ENCODE assay signal across 8 cellular contexts in genomic region chr3:114152519-114153151, GRCh38. TPM values are rescaled to one million over a fixed set of nuclear protein-coding genes. Genes with fewer than 3 reads are reported as not detected.
DNase-seq lines count a peak whose midpoint lies in the region; ATAC-seq and TF ChIP-seq lines count a peak whose summit lies in the region.

No MANE protein-coding gene starts in this region.

- peak overlapping the region; percentile 59 for H3K4me2 ChIP-seq in SU-DHL-6 (ENCODE audit: low read depth, low read length, poor library complexity, severe bottlenecking)

- H3K27me3 ChIP-seq in SU-DHL-6 (ENCODE audit: low read length) = no peaks in the 10 kb centered on the region
- no peaks in the 10 kb centered on the region for H3K27me3 ChIP-seq in heart right ventricle
- no peaks in the 10 kb centered on the region for H3K27me3 ChIP-seq in upper lobe of right lung

- 3 to 4% methylated on average over 35 of the region's 35 CpGs for WGBS in heart right ventricle, 2 donors

- H3K27me3 Mint-ChIP-seq in progenitor cell of endocrine pancreas = peaks cover 38% of the 10 kb centered on the region

- no peak overlapping the region for H3K27ac Mint-ChIP-seq in progenitor cell of endocrine pancreas

- H2AFZ ChIP-seq in SU-DHL-6 (ENCODE audit: low read depth, low read length, severe bottlenecking) = peak overlapping the region; percentile 71

- no peaks in the 10 kb centered on the region for H3K4me1 Mint-ChIP-seq in progenitor cell of endocrine pancreas (ENCODE audit: low read depth)

- H3K9ac ChIP-seq in SU-DHL-6 (ENCODE audit: low read length) = peak overlapping the region; percentile 48

- H3K36me3 ChIP-seq in SU-DHL-6 (ENCODE audit: low read length) = no peaks in the 10 kb centered on the region
- no peaks in the 10 kb centered on the region for H3K36me3 ChIP-seq in heart right ventricle
- no peaks in the 10 kb centered on the region for H3K36me3 ChIP-seq in upper lobe of right lung

- intact Hi-C loops in heart right ventricle (cut with DNase I) (loop anchor here in 8 of 10 donors (10.0 kb wide), 7 partner anchors 98 to 1012 kb away; partner anchors contain the start of genes TIGIT (in 4 of the 8), GRAMD1C (in 2 of the 8), CCDC191 (in 1 of the 8) and QTRT2 (in 1 of the 8)), upper lobe of right lung (cut with DNase I) (no loop called here)

- H3K9me2 ChIP-seq in SU-DHL-6 (replicated peaks; ENCODE audit: insufficient read depth, low read length) = no peaks in the 10 kb centered on the region

- no peak overlapping the region for H3K27ac ChIP-seq in SU-DHL-6 (ENCODE audit: low read depth, low read length)
- peak overlapping the region in 3 of 10 donors; percentile 3 to 66 (median 7) for H3K27ac ChIP-seq in heart right ventricle
- peak overlapping the region; percentile 52 for H3K27ac ChIP-seq in upper lobe of right lung

- H3K9me3 ChIP-seq in SU-DHL-6 (ENCODE audit: insufficient read depth, low read length) (no peaks in the 10 kb centered on the region), heart right ventricle (no peaks in the 10 kb centered on the region), upper lobe of right lung (no peaks in the 10 kb centered on the region)

- H3K4me3 ChIP-seq in GM12865 (ENCODE audit: low read depth, low read length) (peak overlapping the region; percentile 59), SU-DHL-6 (ENCODE audit: insufficient read depth, low read length, poor library complexity, severe bottlenecking) (peak overlapping the region; percentile 25), heart right ventricle (peak overlapping the region; percentile 3 to 63 (median 46)), upper lobe of right lung (peak overlapping the region; percentile 59)

- peak; percentile 84 for DNase-seq in GM12865 (ENCODE audit: low read depth)
- DNase-seq in NCI-H128 (lab: John Stamatoyannopoulos, UW; ENCODE audit: unreplicated experiment) = peak; percentile 73
- peak; percentile 68 for DNase-seq in activated naive CD8-positive, alpha-beta T cell treated with anti-CD3 and anti-CD28 coated beads, Interleukin-2, amount 50 U/mL, for 16 hours (ENCODE audit: low read depth, low spot score)
- DNase-seq in heart right ventricle = peak; percentile 82 to 83
- peak; percentile 74 for DNase-seq in progenitor cell of endocrine pancreas (ENCODE audit: low spot score, unreplicated experiment)
- peak; percentile 86 for DNase-seq in upper lobe of right lung

- no peaks in the 10 kb centered on the region for H3K9me3 Mint-ChIP-seq in progenitor cell of endocrine pancreas (ENCODE audit: low read depth)

- no peaks in the 10 kb centered on the region for H3K36me3 Mint-ChIP-seq in progenitor cell of endocrine pancreas (ENCODE audit: insufficient read depth)

- H3F3A ChIP-seq in SU-DHL-6 (ENCODE audit: insufficient read depth) = no peaks in the 10 kb centered on the region

- peak; percentile 92 for ATAC-seq in HG02759 (IDR thresholded peaks at IDR 0.05; ENCODE audit: unreplicated experiment)
- ATAC-seq in heart right ventricle = peak; percentile 90 to 96 (median 95)
- peak; percentile 94 for ATAC-seq in upper lobe of right lung

- no peaks in the 10 kb centered on the region for H3K79me2 ChIP-seq in SU-DHL-6 (ENCODE audit: insufficient read depth, low read length)

- TF ChIP-seq CTCF in GM12865 (IDR thresholded peaks at IDR 0.05; ENCODE audit: insufficient read depth, low read depth, low read length, missing control alignments) (peak; percentile 89), SU-DHL-6 (IDR thresholded peaks at IDR 0.05; ENCODE audit: insufficient read depth, low read length, poor library complexity, severe bottlenecking) (peak; percentile 93), heart right ventricle (IDR thresholded peaks at IDR 0.05) (peak; percentile 81 to 98 (median 91)), progenitor cell of endocrine pancreas (IDR thresholded peaks at IDR 0.05; ENCODE audit: unreplicated experiment) (peak; percentile 95), upper lobe of right lung (IDR thresholded peaks at IDR 0.05) (peak; percentile 92)

- H3K4me3 Mint-ChIP-seq in progenitor cell of endocrine pancreas (ENCODE audit: low read depth) = peak overlapping the region; percentile 63

- H3K4me1 ChIP-seq in heart right ventricle (peaks cover 0 to 13% (median 6%) of the 10 kb centered on the region in 9 donors), upper lobe of right lung (no peaks in the 10 kb centered on the region)

- H4K20me1 ChIP-seq in SU-DHL-6 (ENCODE audit: low read depth, low read length) = no peaks in the 10 kb centered on the region

RNA-seq across cellular contexts. Expression of gene DRD3, which starts 26.2 kb away (rescaled TPM):
- not detected for total RNA-seq in heart right ventricle
- not detected for polyA plus RNA-seq in heart right ventricle
- total RNA-seq in progenitor cell of endocrine pancreas = not detected in 2 replicates
- total RNA-seq in upper lobe of right lung = not detected
